Comparison of ENCODE assay signal across 8 cellular contexts in genomic region chr2:218216674-218217365, GRCh38. TPM values are rescaled to one million over a fixed set of nuclear protein-coding genes. Genes with fewer than 3 reads are reported as not detected.
DNase-seq lines count a peak whose midpoint lies in the region; ATAC-seq and TF ChIP-seq lines count a peak whose summit lies in the region.

ARPC2 (plus strand) TSS chr2:218217189; CDS start chr2:218217471, 282 bp downstream.

- H3K4me1 ChIP-seq in hepatocyte (ENCODE audit: insufficient read depth), result peaks cover 26% of the 10 kb centered on the region
- peaks cover 26% of the 10 kb centered on the region for H3K4me1 ChIP-seq in rectal smooth muscle tissue (ENCODE audit: control insufficient read depth, insufficient read depth, low read length)
- peaks cover 49% of the 10 kb centered on the region for H3K4me1 ChIP-seq in vagina

- peak in 1 of 2 donors; percentile 78 for TF ChIP-seq POLR2A in vagina (IDR thresholded peaks at IDR 0.05)

- H3K27me3 ChIP-seq in hepatocyte (no peaks in the 10 kb centered on the region), rectal smooth muscle tissue (ENCODE audit: control insufficient read depth, insufficient read depth, low read length) (no peaks in the 10 kb centered on the region), vagina (no peaks in the 10 kb centered on the region)

- peak; percentile 76 for DNase-seq in NCI-H2081 treated with DMSO at 0.1 percent for 48 hours (lab: John Stamatoyannopoulos, UW)
- DNase-seq in T1000 (lab: John Stamatoyannopoulos, UW), result peak; percentile 91
- peak; percentile 99 for DNase-seq in astrocyte of the hippocampus (ENCODE audit: low read depth, low spot score)
- DNase-seq in hepatocyte (ENCODE audit: low spot score), result peak; percentile 98
- peak in 1 of 2 donors; percentile 94 for DNase-seq in vagina (ENCODE audit: extremely low spot score in 2 of 2)

- H3K4me2 ChIP-seq in hepatocyte, result peak within 1 kb of the TSS; percentile 85

- H4K20me1 ChIP-seq in hepatocyte (ENCODE audit: insufficient read depth, poor library complexity, severe bottlenecking), result peaks cover 36% of the 10 kb centered on the region

- H3K9me3 ChIP-seq in hepatocyte (ENCODE audit: low read depth) (no peaks in the 10 kb centered on the region), vagina (no peaks in the 10 kb centered on the region)

- H3K4me3 ChIP-seq in hepatocyte, result peak within 1 kb of the TSS; percentile 71
- peak within 1 kb of the TSS; percentile 76 for H3K4me3 ChIP-seq in rectal smooth muscle tissue (ENCODE audit: low read length)
- peak within 1 kb of the TSS; percentile 95 to 97 for H3K4me3 ChIP-seq in vagina

- no peaks in the 10 kb centered on the region for H3K9me2 ChIP-seq in hepatocyte (replicated peaks; ENCODE audit: insufficient read depth)

- peaks cover 52% of the 10 kb centered on the region for H3K79me2 ChIP-seq in hepatocyte

- TF ChIP-seq CTCF in hepatocyte (IDR thresholded peaks at IDR 0.05; ENCODE audit: poor library complexity), result no peak
- peak in 1 of 3 experiments; percentile 51 for TF ChIP-seq CTCF in vagina (IDR thresholded peaks at IDR 0.05)

- ATAC-seq in GM18511 (IDR thresholded peaks at IDR 0.05; ENCODE audit: unreplicated experiment) (peak; percentile 72), HG02981 (IDR thresholded peaks at IDR 0.05; ENCODE audit: unreplicated experiment) (peak; percentile 68)

- under 1% methylated on average over 41 of the region's 60 CpGs for WGBS in hepatocyte (ENCODE audit: low lambda C conversion rate, missing lambda C conversion rate)

- peak within 1 kb of the TSS; percentile 63 for H2AFZ ChIP-seq in hepatocyte

- H3K27ac ChIP-seq in hepatocyte, result peak within 1 kb of the TSS; percentile 99
- peak within 1 kb of the TSS; percentile 93 for H3K27ac ChIP-seq in rectal smooth muscle tissue (ENCODE audit: low read depth, low read length)
- H3K27ac ChIP-seq in vagina, result peak within 1 kb of the TSS; percentile 92

- intact Hi-C loops in vagina (cut with DNase I), result loop anchor here (5.0 kb wide), 1 partner anchor 55 kb away; the partner anchor contains the start of genes AAMP and PNKD

- peak within 1 kb of the TSS; percentile 96 for H3K9ac ChIP-seq in rectal smooth muscle tissue (ENCODE audit: low read length)

- H3K36me3 ChIP-seq in hepatocyte (replicated peaks; ENCODE audit: insufficient read depth, low read depth) (no peaks in the 10 kb centered on the region), rectal smooth muscle tissue (ENCODE audit: control insufficient read depth, insufficient read depth, low read length) (no peaks in the 10 kb centered on the region), vagina (no peaks in the 10 kb centered on the region)

RNA-seq across cellular contexts. Expression of gene ARPC2, which starts in this region (rescaled TPM):
- 310 and 312 TPM in 2 replicates for total RNA-seq in hepatocyte
- polyA plus RNA-seq in hepatocyte, result 436 and 482 TPM in 2 replicates
- 284 TPM for total RNA-seq in vagina
